Comparison of ENCODE assay signal across 8 cellular contexts in the genomic region with DNA sequence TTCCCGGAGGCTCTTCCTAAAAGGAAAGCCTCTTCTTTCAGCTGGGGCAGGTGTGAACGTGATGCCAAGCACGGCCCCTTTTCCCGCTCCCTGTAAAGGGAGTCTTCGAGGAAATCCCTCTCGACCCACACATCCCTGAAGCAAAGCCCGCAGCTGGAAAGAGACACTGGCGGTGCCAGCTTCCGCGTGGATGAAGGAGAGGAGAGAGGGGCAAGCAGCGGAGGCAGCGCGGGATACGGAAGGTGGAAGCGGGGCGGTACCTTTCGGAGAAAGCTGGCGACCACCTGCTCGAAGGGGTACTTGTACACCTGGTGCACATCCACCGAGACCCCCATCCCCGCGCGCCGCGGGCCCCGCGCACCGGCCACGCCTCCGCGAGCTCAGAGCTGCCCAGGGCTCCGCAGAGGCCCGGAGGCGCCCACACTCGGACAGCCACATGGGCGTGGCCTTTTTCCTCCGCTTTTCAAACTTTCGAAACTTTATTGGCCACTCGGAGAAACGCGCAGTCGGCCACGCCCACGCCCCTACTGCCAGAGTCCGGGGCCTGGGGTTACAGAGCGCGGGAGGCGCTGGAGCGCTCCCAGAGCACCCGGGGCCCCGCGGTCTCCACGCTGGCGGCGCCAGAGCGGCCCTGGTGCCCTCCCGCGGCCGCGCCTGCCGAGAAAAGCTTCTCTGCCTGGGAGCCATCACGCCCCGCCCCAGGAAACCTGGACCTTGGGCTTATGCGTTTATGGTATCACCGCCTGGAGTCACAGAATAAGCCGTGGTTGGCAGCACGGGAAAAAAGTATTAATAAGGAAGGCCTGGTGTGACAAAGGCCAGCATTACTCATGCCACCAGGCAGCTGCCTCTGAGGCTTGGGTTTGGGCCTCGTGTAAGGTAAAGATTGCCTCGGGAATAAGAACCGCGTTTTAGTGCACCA. TPM values are rescaled to one million over a fixed set of nuclear protein-coding genes. Genes with fewer than 3 reads are reported as not detected.
DNase-seq lines count a peak whose midpoint lies in the region; ATAC-seq and TF ChIP-seq lines count a peak whose summit lies in the region.

PRELID2 (minus strand) TSS at position 426 of the 922 bp plus-strand sequence; CDS start at position 335, 91 bp downstream.

- CTCF ChIA-PET in BJ (lab: Yijun Ruan, JAX): interaction anchor here (0.8 to 2.2 kb wide), 7 partner anchors 9 to 1631 kb away, joined by 3 to 16 read pairs (median 4); no protein-coding TSS in a partner anchor
- CTCF ChIA-PET in activated CD8-positive, alpha-beta memory T cell treated with anti-CD3 and anti-CD28 coated beads, Interleukin-2, amount 10 ng/mL, durations not matched to agents 7 days and 5 days (lab: Charles Lee): interaction anchor here (2.5 kb wide), 1 partner anchor 9 kb away, joined by 14 read pairs; no protein-coding TSS in a partner anchor

- H3K9me3 Mint-ChIP-seq in activated CD8-positive, alpha-beta memory T cell treated with anti-CD3 and anti-CD28 coated beads, Interleukin-2, amount 10 ng/mL, durations not matched to agents 7 days and 5 days (ENCODE audit: low read depth): no peaks in the 10 kb centered on the region

- DNase-seq in BJ (ENCODE audit: low read depth): no peak
- DNase-seq in GM19240 (ENCODE audit: insufficient read length, low spot score): peak; percentile 2
- peak; percentile 73 for DNase-seq in NCI-H748 treated with DMSO at 0.1 percent for 48 hours (lab: John Stamatoyannopoulos, UW)
- peak; percentile 70 for DNase-seq in activated CD8-positive, alpha-beta memory T cell treated with anti-CD3 and anti-CD28 coated beads, Interleukin-2, amount 10 ng/mL, durations not matched to agents 7 days and 5 days
- peak; percentile 20 for DNase-seq in stimulated activated CD8-positive, alpha-beta memory T cell treated with anti-CD3 and anti-CD28 coated beads, Interleukin-4, amount 100 ng/mL, for 24 hours (ENCODE audit: low read depth)

- no peak for TF ChIP-seq CTCF in BJ (IDR thresholded peaks at IDR 0.05; ENCODE audit: insufficient read depth, low read depth, low read length)

- peak; percentile 82 for ATAC-seq in HG03342 (IDR thresholded peaks at IDR 0.05; ENCODE audit: unreplicated experiment)
- ATAC-seq in activated CD8-positive, alpha-beta memory T cell treated with anti-CD3 and anti-CD28 coated beads, Interleukin-2, amount 10 ng/mL, durations not matched to agents 7 days and 5 days: peak; percentile 86

- H3K4me1 Mint-ChIP-seq in activated CD8-positive, alpha-beta memory T cell treated with anti-CD3 and anti-CD28 coated beads, Interleukin-2, amount 10 ng/mL, durations not matched to agents 7 days and 5 days: peaks cover 22% of the 10 kb centered on the region

- H3K27me3 ChIP-seq in BJ (ENCODE audit: control insufficient read depth, insufficient read depth, low read length): no peaks in the 10 kb centered on the region
- no peaks in the 10 kb centered on the region for H3K27me3 ChIP-seq in esophagus (ENCODE audit: control insufficient read depth in 1 of 2, insufficient read depth in 2 of 2, low read length in 2 of 2)
- H3K27me3 ChIP-seq in mononuclear cell (ENCODE audit: insufficient read depth, low read length): no peaks in the 10 kb centered on the region

- H3K36me3 Mint-ChIP-seq in activated CD8-positive, alpha-beta memory T cell treated with anti-CD3 and anti-CD28 coated beads, Interleukin-2, amount 10 ng/mL, durations not matched to agents 7 days and 5 days: no peaks in the 10 kb centered on the region

- WGBS in esophagus, 2 donors: 1 to 2% methylated on average over 67 to 71 of the region's 71 CpGs

- peak within 1 kb of the TSS; percentile 52 for H3K4me3 Mint-ChIP-seq in activated CD8-positive, alpha-beta memory T cell treated with anti-CD3 and anti-CD28 coated beads, Interleukin-2, amount 10 ng/mL, durations not matched to agents 7 days and 5 days

- peak within 1 kb of the TSS; percentile 56 for H3K4me3 ChIP-seq in BJ (ENCODE audit: low read depth, low read length)
- peak within 1 kb of the TSS; percentile 59 to 69 for H3K4me3 ChIP-seq in esophagus (ENCODE audit: low read depth in 1 of 2, low read length in 2 of 2)
- peak within 1 kb of the TSS; percentile 56 for H3K4me3 ChIP-seq in mononuclear cell (ENCODE audit: low read length)

- H3K27ac ChIP-seq in esophagus (ENCODE audit: low read depth in 2 of 2, low read length in 1 of 2): peak within 1 kb of the TSS in 1 of 2 donors; percentile 61

- no peaks in the 10 kb centered on the region for H3K9me3 ChIP-seq in esophagus (ENCODE audit: control insufficient read depth in 2 of 2, insufficient read depth in 1 of 2, low read depth in 1 of 2, low read length in 1 of 2)
- no peaks in the 10 kb centered on the region for H3K9me3 ChIP-seq in mononuclear cell (ENCODE audit: low read depth, low read length)

- POLR2A ChIA-PET in BJ (lab: Charles Lee): interaction anchor here (0.6 kb wide), 1 partner anchor 224 kb away, joined by 3 read pairs; no protein-coding TSS in a partner anchor

- H3K27me3 Mint-ChIP-seq in activated CD8-positive, alpha-beta memory T cell treated with anti-CD3 and anti-CD28 coated beads, Interleukin-2, amount 10 ng/mL, durations not matched to agents 7 days and 5 days: peaks cover 26% of the 10 kb centered on the region

- no peak within 1 kb of the TSS for H3K27ac Mint-ChIP-seq in activated CD8-positive, alpha-beta memory T cell treated with anti-CD3 and anti-CD28 coated beads, Interleukin-2, amount 10 ng/mL, durations not matched to agents 7 days and 5 days

- no peaks in the 10 kb centered on the region for H3K4me1 ChIP-seq in esophagus (ENCODE audit: control insufficient read depth in 2 of 2, insufficient read depth in 2 of 2, low read length in 1 of 2)
- peaks cover 13% of the 10 kb centered on the region for H3K4me1 ChIP-seq in mononuclear cell (ENCODE audit: insufficient read depth, low read length)

- no peaks in the 10 kb centered on the region for H3K36me3 ChIP-seq in BJ (ENCODE audit: control insufficient read depth, insufficient read depth, low read length)
- H3K36me3 ChIP-seq in esophagus (ENCODE audit: control insufficient read depth in 2 of 2, insufficient read depth in 2 of 2, low read length in 1 of 2): no peaks in the 10 kb centered on the region

RNA-seq across cellular contexts. Expression of gene PRELID2, which starts in this region (rescaled TPM):
- polyA plus RNA-seq in BJ (2011; rRNA removed) (3.0 and 4.3 TPM in 2 replicates), esophagus (1 to 10 TPM; 1.1 to 1.5 TPM)
- polyA minus RNA-seq in BJ (2011; rRNA and poly(A)+ RNA removed): 6.3 and 6.9 TPM in 2 replicates
- 1 to 10 TPM; 2.2 to 2.3 TPM for total RNA-seq in activated CD8-positive, alpha-beta memory T cell treated with anti-CD3 and anti-CD28 coated beads, Interleukin-2, amount 10 ng/mL, durations not matched to agents 7 days and 5 days
- total RNA-seq in mononuclear cell: 1.7 TPM
